In the genomic region with DNA sequence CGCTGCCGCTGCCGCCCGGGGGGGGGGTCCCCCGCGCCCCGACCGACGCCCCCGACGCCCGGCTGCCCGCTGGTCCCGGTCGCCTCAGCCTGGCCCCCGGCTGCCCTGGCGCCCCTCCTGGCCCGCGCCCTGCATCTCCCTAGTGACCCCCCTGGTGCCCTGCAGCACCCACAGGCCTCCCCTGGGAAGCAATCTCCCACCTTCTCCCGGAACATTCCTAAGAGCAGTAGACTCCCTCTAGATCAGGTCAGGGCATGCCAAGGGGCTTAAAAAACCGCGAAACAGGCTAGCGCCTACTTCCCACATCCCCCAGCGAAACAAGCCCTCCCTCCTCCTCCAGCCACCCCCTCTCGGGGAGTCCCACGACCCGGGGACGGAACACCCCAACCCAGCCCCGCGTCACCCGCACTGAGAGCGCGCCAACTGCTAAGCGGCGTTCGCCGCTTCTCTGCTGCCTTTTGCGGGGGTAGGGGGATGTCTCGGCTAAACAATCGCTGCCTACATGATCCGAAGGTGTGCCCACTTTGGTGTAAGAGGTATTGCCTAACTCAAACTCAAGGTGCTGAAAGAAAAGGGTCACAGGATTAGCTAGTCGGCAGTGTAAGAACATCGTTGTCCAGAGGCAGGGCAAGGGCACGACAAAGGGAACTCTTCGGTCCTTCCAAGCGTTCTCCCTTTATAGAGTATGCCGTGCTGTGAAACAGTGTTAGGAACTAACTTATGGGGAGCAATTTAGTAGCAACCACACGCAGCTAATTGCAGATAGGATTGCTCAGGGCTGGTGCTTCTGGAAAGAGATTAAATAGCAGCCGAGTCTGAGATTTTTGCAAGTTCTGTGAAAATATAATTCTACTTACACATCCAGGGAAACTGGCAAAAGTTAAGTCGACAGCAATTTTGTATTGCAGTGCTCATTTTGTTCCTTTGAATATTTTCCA, we compare ENCODE assay signal across 8 cellular contexts. TPM values are rescaled to one million over a fixed set of nuclear protein-coding genes. Genes with fewer than 3 reads are reported as not detected.
DNase-seq lines count a peak whose midpoint lies in the region; ATAC-seq and TF ChIP-seq lines count a peak whose summit lies in the region.

No MANE protein-coding gene starts in this region.

- CTCF ChIA-PET in CD8-positive, alpha-beta T cell (lab: Charles Lee) = no interaction called here

- no peaks in the 10 kb centered on the region for H3K36me3 Mint-ChIP-seq in CD8-positive, alpha-beta T cell
- no peaks in the 10 kb centered on the region for H3K36me3 Mint-ChIP-seq in activated T-cell treated with anti-CD3 and anti-CD28 coated beads, Interleukin-2, amount 50 U/mL, for 72 hours (ENCODE audit: insufficient read depth in 2 of 2)

- DNase-seq in CD8-positive, alpha-beta T cell = peak in 4 of 7 experiments; percentile 12 to 51 (median 32)
- DNase-seq in HuH-7.5 (ENCODE audit: low spot score) (peak; percentile 31), germinal center (ENCODE audit: low spot score) (peak; percentile 18), ovary (peak; percentile 32 to 63 (median 56)), OCI-M1 (lab: John Stamatoyannopoulos, UW) (no peak)
- DNase-seq in activated T-cell treated with anti-CD3 and anti-CD28 coated beads, Interleukin-2, amount 50 U/mL, for 72 hours = peak; percentile 32 to 43

- TF ChIP-seq CTCF in CD8-positive, alpha-beta T cell (IDR thresholded peaks at IDR 0.05) = no peak
- TF ChIP-seq CTCF in ovary (IDR thresholded peaks at IDR 0.05) = no peak

- peak overlapping the region; percentile 32 for H3K4me3 ChIP-seq in CD8-positive, alpha-beta T cell (ENCODE audit: low read depth, low read length)
- peak overlapping the region; percentile 73 for H3K4me3 ChIP-seq in ovary

- no peaks in the 10 kb centered on the region for H3K36me3 ChIP-seq in CD8-positive, alpha-beta T cell (ENCODE audit: insufficient read depth, low read length)
- no peaks in the 10 kb centered on the region for H3K36me3 ChIP-seq in ovary

- no peaks in the 10 kb centered on the region for H3K9me3 Mint-ChIP-seq in CD8-positive, alpha-beta T cell
- H3K9me3 Mint-ChIP-seq in activated T-cell treated with anti-CD3 and anti-CD28 coated beads, Interleukin-2, amount 50 U/mL, for 72 hours = no peaks in the 10 kb centered on the region

- no peaks in the 10 kb centered on the region for H3K9me3 ChIP-seq in CD8-positive, alpha-beta T cell (ENCODE audit: low read length)
- H3K9me3 ChIP-seq in ovary = no peaks in the 10 kb centered on the region

- H3K27me3 Mint-ChIP-seq in CD8-positive, alpha-beta T cell (ENCODE audit: low read depth) = peaks cover 54% of the 10 kb centered on the region
- peaks cover 70% of the 10 kb centered on the region for H3K27me3 Mint-ChIP-seq in activated T-cell treated with anti-CD3 and anti-CD28 coated beads, Interleukin-2, amount 50 U/mL, for 72 hours (ENCODE audit: low read depth)

- H3K4me3 Mint-ChIP-seq in CD8-positive, alpha-beta T cell = peak overlapping the region; percentile 83
- H3K4me3 Mint-ChIP-seq in activated T-cell treated with anti-CD3 and anti-CD28 coated beads, Interleukin-2, amount 50 U/mL, for 72 hours = peak overlapping the region; percentile 83 to 92

- peaks cover 11% of the 10 kb centered on the region for H3K4me1 Mint-ChIP-seq in CD8-positive, alpha-beta T cell (ENCODE audit: low read depth)
- peaks cover 18% of the 10 kb centered on the region for H3K4me1 Mint-ChIP-seq in activated T-cell treated with anti-CD3 and anti-CD28 coated beads, Interleukin-2, amount 50 U/mL, for 72 hours (ENCODE audit: low read depth)

- intact Hi-C loops in CD8-positive, alpha-beta T cell (cut with DNase I, micrococcal nuclease) = no loop called here
- intact Hi-C loops in ovary (cut with DNase I) = no loop called here

- peaks cover 11% of the 10 kb centered on the region for H3K4me1 ChIP-seq in CD8-positive, alpha-beta T cell (ENCODE audit: insufficient read depth, low read length)
- H3K4me1 ChIP-seq in ovary (ENCODE audit: insufficient read depth) = peaks cover 1% of the 10 kb centered on the region

- POLR2A ChIA-PET in CD8-positive, alpha-beta T cell (lab: Charles Lee) = no interaction called here

- H3K27me3 ChIP-seq in CD8-positive, alpha-beta T cell (ENCODE audit: insufficient read depth, low read length) = peaks cover 13% of the 10 kb centered on the region
- no peaks in the 10 kb centered on the region for H3K27me3 ChIP-seq in ovary

- H3K27ac ChIP-seq in CD8-positive, alpha-beta T cell (ENCODE audit: low read depth, low read length) = no peak overlapping the region
- H3K27ac ChIP-seq in ovary = peak overlapping the region; percentile 85 to 89

- WGBS in ovary, 3 donors = 1 to 2% (median 1%) methylated on average over 31 to 47 of the region's 50 CpGs

- TF ChIP-seq POLR2A in ovary (IDR thresholded peaks at IDR 0.05) = no peak

- no peak overlapping the region for H3K27ac Mint-ChIP-seq in CD8-positive, alpha-beta T cell
- no peak overlapping the region for H3K27ac Mint-ChIP-seq in activated T-cell treated with anti-CD3 and anti-CD28 coated beads, Interleukin-2, amount 50 U/mL, for 72 hours

- ATAC-seq in CD8-positive, alpha-beta T cell = peak; percentile 57
- peak; percentile 58 to 65 for ATAC-seq in activated T-cell treated with anti-CD3 and anti-CD28 coated beads, Interleukin-2, amount 50 U/mL, for 72 hours (replicated peaks in 1 of 2)
- ATAC-seq in HG02588 (IDR thresholded peaks at IDR 0.05; ENCODE audit: unreplicated experiment) = no peak
- no peak for ATAC-seq in GM18517 (IDR thresholded peaks at IDR 0.05; ENCODE audit: unreplicated experiment)

- TF ChIP-seq EP300 in ovary (IDR thresholded peaks at IDR 0.05) = no peak

RNA-seq across cellular contexts. Expression of gene NTN4, which starts 0.6 kb away (rescaled TPM):
- under 1 TPM; 0.14 to 0.47 TPM for total RNA-seq in CD8-positive, alpha-beta T cell
- under 1 TPM; 0.26 to 0.69 TPM for total RNA-seq in activated T-cell treated with anti-CD3 and anti-CD28 coated beads, Interleukin-2, amount 50 U/mL, for 72 hours
- 100 to 1,000 TPM in 1 of 7 donors, 10 to 100 TPM in 6; 16.0 to 101 (median 54.2) TPM for total RNA-seq in ovary
- polyA plus RNA-seq in ovary = 10 to 100 TPM; 39.0 to 57.3 TPM

Comparison
In these comparisons a context has a peak if more than half of its experiments do, and no peak if none do; other contexts are left out.
1. ATAC-seq: peak in CD8-positive, alpha-beta T cell (single experiment) and activated T-cell treated with anti-CD3 and anti-CD28 coated beads, Interleukin-2, amount 50 U/mL, for 72 hours (2 of 2); none in HG02588 (single experiment) and GM18517 (single experiment).
2. RNA of gene NTN4, which starts 0.6 kb away (total RNA-seq): 16.0 to 101 TPM in ovary; 0.26 to 0.69 TPM in activated T-cell treated with anti-CD3 and anti-CD28 coated beads, Interleukin-2, amount 50 U/mL, for 72 hours and 0.14 to 0.47 TPM in CD8-positive, alpha-beta T cell; every median in the first group is over 10 times any median in the second.